Comparison of ENCODE assay signal across 9 cellular contexts in the genomic region with DNA sequence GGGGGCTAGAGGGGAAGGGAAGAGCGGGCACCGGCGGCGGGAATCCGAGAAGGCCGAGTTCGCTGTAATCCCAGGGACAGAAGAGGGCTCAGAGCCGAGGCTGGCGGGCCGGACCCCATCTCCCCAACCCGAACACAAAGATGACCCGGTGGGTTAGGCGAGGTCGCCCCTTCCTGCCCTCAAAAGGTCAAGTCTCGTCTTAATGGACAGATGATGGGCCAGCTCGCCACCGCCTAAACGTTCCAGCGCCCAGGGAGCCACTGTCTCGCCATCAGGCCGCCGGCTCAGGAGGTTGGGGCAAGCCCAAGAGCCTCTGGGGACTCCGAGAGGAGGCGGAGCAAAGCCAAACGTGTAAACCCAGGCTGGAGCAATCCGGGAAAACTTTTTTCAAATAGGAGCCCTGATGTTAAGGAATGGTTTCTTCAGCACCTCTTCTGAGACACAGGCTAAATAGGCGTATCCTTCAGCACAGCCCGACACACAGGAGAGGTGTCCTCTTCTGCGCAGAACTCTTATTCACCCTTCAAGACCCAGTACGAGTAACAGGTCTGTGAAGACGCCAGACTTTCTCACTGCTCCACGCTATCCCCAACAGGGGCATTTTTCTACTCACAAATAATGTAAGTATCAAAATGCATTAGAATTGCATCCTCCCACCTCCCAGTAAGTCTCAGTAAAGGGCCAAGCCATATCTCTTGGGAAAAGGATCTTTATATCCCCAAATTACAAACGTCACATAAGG. TPM values are rescaled to one million over a fixed set of nuclear protein-coding genes. Genes with fewer than 3 reads are reported as not detected.
A peak's percentile ranks its signal among the peaks of the same experiment; 100 is the strongest.
DNase-seq lines count a peak whose midpoint lies in the region; ATAC-seq, FAIRE-seq and TF ChIP-seq lines count a peak whose summit lies in the region.
"Had no signal": no experiment of that assay in that cellular context is flagged by ENCODE, and none has a peak within 500 bp of the region (broad histone marks: within the 10 kb centered on the region; RNA-seq: fewer than 3 reads in every experiment).

No MANE protein-coding gene starts in this region.

- H3K36me3 ChIP-seq in fibroblast of lung (ENCODE audit: control insufficient read depth, insufficient read depth, low read length) (no peaks in the 10 kb centered on the region), pancreas (no peaks in the 10 kb centered on the region)
- H3K36me3 ChIP-seq: neutrophil had no signal

- H2AFZ ChIP-seq in fibroblast of lung (ENCODE audit: low read length) = peak overlapping the region; percentile 39

- 13 to 14% methylated on average over 33 of the region's 33 CpGs for WGBS in pancreas, 2 donors

- intact Hi-C loops in pancreas (cut with DNase I) = no loop called here

- no peaks in the 10 kb centered on the region for H3K9me3 ChIP-seq in fibroblast of lung (ENCODE audit: control insufficient read depth, insufficient read depth, low read depth, low read length)
- no peaks in the 10 kb centered on the region for H3K9me3 ChIP-seq in pancreas
- H3K9me3 ChIP-seq: neutrophil had no signal

- FAIRE-seq in pancreas (lab: Jason Lieb, UNC) = no peak

- peak; percentile 56 for DNase-seq in DMS153 (lab: John Stamatoyannopoulos, UW)
- DNase-seq in NCI-H748 treated with DMSO at 0.1 percent for 48 hours (lab: John Stamatoyannopoulos, UW) = peak; percentile 16
- DNase-seq in fibroblast of lung (ENCODE audit: low read depth in 2 of 2) = peak in 1 of 2 donors; percentile 6
- peak in 3 of 6 donors; percentile 18 to 67 (median 65) for DNase-seq in pancreas
- no peak for DNase-seq in GM19240 (ENCODE audit: insufficient read length, low spot score)
- no peak for DNase-seq in NCI-H446 (lab: John Stamatoyannopoulos, UW)
- no peak for DNase-seq in SKM-1 (lab: John Stamatoyannopoulos, UW; ENCODE audit: unreplicated experiment)

- H3K27ac ChIP-seq in fibroblast of lung (ENCODE audit: insufficient read depth, low read length) = no peak overlapping the region
- H3K27ac ChIP-seq in pancreas = no peak overlapping the region
- H3K27ac ChIP-seq: neutrophil had no signal

- ATAC-seq in pancreas (peak in 3 of 4 donors; percentile 62 to 79 (median 63)), HG03095 (IDR thresholded peaks at IDR 0.05; ENCODE audit: unreplicated experiment) (no peak)

- H3K4me3 ChIP-seq in fibroblast of lung (replicated peaks in 1 of 4; ENCODE audit: control extremely low read depth in 1 of 4, insufficient read depth in 1 of 4, low read depth in 3 of 4, low read length in 4 of 4) (peak overlapping the region; percentile 41 to 62 (median 58)), pancreas (peak overlapping the region in 3 of 4 donors; percentile 31 to 48 (median 43))

- H3K4me1 ChIP-seq in fibroblast of lung (ENCODE audit: control insufficient read depth, extremely low read depth, insufficient read depth, low read length) (peaks cover 5% of the 10 kb centered on the region), pancreas (peaks cover 0 to 5% (median 4%) of the 10 kb centered on the region in 3 donors)

- TF ChIP-seq CTCF in fibroblast of lung (conservative IDR thresholded peaks at IDR 0.05 in 1 of 2, IDR thresholded peaks at IDR 0.05 in 1 of 2; ENCODE audit: low read depth in 1 of 2, low read length in 2 of 2) = no peak
- TF ChIP-seq CTCF in pancreas (IDR thresholded peaks at IDR 0.05) = no peak

- H4K20me1 ChIP-seq in fibroblast of lung (ENCODE audit: control insufficient read depth, extremely low read depth, insufficient read depth, low read length) = no peaks in the 10 kb centered on the region

- H3K4me2 ChIP-seq in fibroblast of lung (ENCODE audit: extremely low read depth, insufficient read depth, low read length) = peak overlapping the region; percentile 87

- no peak overlapping the region for H3K9ac ChIP-seq in fibroblast of lung (ENCODE audit: insufficient read depth, low read length)

- H3K27me3 ChIP-seq in fibroblast of lung (ENCODE audit: control insufficient read depth, insufficient read depth, low read length) = peaks cover 64% of the 10 kb centered on the region
- peaks cover 0 to 26% (median 6%) of the 10 kb centered on the region in 4 donors for H3K27me3 ChIP-seq in pancreas

- no peaks in the 10 kb centered on the region for H3K79me2 ChIP-seq in fibroblast of lung (ENCODE audit: control insufficient read depth, insufficient read depth, low read length)

RNA-seq across cellular contexts. Expression of a gene that starts 6.3 kb away (rescaled TPM):
- total RNA-seq in fibroblast of lung (not detected in 2 replicates), pancreas (under 1 TPM in 1 of 6 donors, not detected in 5; 0.06 TPM)
- polyA plus RNA-seq in fibroblast of lung (not detected in 2 replicates), pancreas (under 1 TPM; 0.02 to 0.04 TPM)
- polyA plus RNA-seq in fibroblast of lung (2012) = not detected in 2 replicates
- not detected in 2 replicates for polyA minus RNA-seq in fibroblast of lung (ENCODE audit: low replicate concordance)

RNA-seq across cellular contexts. Expression of a gene that starts 49.3 kb away (rescaled TPM):
- 11.4 and 12.3 TPM in 2 replicates for total RNA-seq in fibroblast of lung
- polyA plus RNA-seq in fibroblast of lung = 10.2 and 10.7 TPM in 2 replicates
- polyA plus RNA-seq in fibroblast of lung (2012) = 6.9 and 8.0 TPM in 2 replicates
- 2.8 and 3.1 TPM in 2 replicates for polyA minus RNA-seq in fibroblast of lung (ENCODE audit: low replicate concordance)
- total RNA-seq in pancreas = 1 to 10 TPM; 1.9 to 4.1 (median 2.6) TPM
- polyA plus RNA-seq in pancreas = 1 to 10 TPM; 1.3 to 2.9 TPM

Comparison
In these comparisons a context has a peak if more than half of its experiments do, and no peak if none do; other contexts are left out.
1. DNase-seq: peak in DMS153 (single experiment) and NCI-H748 treated with DMSO at 0.1 percent for 48 hours (single experiment); none in GM19240 (single experiment), NCI-H446 (0 of 2) and SKM-1 (single experiment).